1 cellular context compared by ENCODE assay signal in the genomic region with DNA sequence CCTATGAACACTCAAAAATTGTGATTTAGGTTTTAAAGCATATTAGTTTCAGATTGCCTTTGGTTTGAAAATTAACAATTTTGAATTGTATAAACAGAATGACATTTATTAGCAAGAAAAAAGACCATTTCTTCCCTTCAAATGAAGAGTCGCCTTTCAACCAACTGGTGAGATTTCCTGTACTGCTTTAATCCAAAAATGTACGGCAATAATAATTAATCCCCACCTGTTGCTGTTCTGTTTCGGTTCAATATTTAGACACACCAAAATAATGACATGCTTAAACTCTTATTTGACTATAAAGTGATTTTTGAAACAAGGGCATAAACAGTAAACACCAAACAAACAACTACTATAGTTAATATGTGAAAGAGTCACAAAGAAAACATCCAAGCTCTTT.
TF ChIP-seq lines count a peak whose summit lies in the region.

No MANE protein-coding gene starts in this region.

TF ChIP-seq in GM23338, 12 proteins besides CTCF, POLR2A, EP300 and RAD21 (continued from another document):
- TF ChIP-seq, protein P1, sequence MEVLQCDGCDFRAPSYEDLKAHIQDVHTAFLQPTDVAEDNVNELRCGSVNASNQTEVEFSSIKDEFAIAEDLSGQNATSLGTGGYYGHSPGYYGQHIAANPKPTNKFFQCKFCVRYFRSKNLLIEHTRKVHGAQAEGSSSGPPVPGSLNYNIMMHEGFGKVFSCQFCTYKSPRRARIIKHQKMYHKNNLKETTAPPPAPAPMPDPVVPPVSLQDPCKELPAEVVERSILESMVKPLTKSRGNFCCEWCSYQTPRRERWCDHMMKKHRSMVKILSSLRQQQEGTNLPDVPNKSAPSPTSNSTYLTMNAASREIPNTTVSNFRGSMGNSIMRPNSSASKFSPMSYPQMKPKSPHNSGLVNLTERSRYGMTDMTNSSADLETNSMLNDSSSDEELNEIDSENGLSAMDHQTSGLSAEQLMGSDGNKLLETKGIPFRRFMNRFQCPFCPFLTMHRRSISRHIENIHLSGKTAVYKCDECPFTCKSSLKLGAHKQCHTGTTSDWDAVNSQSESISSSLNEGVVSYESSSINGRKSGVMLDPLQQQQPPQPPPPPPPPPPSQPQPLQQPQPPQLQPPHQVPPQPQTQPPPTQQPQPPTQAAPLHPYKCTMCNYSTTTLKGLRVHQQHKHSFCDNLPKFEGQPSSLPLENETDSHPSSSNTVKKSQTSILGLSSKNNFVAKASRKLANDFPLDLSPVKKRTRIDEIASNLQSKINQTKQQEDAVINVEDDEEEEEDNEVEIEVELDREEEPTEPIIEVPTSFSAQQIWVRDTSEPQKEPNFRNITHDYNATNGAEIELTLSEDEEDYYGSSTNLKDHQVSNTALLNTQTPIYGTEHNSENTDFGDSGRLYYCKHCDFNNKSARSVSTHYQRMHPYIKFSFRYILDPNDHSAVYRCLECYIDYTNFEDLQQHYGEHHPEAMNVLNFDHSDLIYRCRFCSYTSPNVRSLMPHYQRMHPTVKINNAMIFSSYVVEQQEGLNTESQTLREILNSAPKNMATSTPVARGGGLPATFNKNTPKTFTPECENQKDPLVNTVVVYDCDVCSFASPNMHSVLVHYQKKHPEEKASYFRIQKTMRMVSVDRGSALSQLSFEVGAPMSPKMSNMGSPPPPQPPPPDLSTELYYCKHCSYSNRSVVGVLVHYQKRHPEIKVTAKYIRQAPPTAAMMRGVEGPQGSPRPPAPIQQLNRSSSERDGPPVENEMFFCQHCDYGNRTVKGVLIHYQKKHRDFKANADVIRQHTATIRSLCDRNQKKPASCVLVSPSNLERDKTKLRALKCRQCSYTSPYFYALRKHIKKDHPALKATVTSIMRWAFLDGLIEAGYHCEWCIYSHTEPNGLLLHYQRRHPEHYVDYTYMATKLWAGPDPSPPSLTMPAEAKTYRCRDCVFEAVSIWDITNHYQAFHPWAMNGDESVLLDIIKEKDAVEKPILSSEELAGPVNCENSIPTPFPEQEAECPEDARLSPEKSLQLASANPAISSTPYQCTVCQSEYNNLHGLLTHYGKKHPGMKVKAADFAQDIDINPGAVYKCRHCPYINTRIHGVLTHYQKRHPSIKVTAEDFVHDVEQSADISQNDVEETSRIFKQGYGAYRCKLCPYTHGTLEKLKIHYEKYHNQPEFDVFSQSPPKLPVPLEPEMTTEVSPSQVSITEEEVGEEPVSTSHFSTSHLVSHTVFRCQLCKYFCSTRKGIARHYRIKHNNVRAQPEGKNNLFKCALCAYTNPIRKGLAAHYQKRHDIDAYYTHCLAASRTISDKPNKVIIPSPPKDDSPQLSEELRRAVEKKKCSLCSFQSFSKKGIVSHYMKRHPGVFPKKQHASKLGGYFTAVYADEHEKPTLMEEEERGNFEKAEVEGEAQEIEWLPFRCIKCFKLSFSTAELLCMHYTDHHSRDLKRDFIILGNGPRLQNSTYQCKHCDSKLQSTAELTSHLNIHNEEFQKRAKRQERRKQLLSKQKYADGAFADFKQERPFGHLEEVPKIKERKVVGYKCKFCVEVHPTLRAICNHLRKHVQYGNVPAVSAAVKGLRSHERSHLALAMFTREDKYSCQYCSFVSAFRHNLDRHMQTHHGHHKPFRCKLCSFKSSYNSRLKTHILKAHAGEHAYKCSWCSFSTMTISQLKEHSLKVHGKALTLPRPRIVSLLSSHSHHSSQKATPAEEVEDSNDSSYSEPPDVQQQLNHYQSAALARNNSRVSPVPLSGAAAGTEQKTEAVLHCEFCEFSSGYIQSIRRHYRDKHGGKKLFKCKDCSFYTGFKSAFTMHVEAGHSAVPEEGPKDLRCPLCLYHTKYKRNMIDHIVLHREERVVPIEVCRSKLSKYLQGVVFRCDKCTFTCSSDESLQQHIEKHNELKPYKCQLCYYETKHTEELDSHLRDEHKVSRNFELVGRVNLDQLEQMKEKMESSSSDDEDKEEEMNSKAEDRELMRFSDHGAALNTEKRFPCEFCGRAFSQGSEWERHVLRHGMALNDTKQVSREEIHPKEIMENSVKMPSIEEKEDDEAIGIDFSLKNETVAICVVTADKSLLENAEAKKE (CRISPR knock-in tag; IDR thresholded peaks at IDR 0.05) = no peak
- no peak for TF ChIP-seq NANOG (IDR thresholded peaks at IDR 0.05; ENCODE audit: borderline replicate concordance)
- TF ChIP-seq STAT1 (IDR thresholded peaks at IDR 0.05; ENCODE audit: unreplicated experiment) = no peak
- no peak for TF ChIP-seq ZNF114 (CRISPR knock-in tag; IDR thresholded peaks at IDR 0.05)
- TF ChIP-seq EZH2 (IDR thresholded peaks at IDR 0.05; ENCODE audit: low read depth, unreplicated experiment) = no peak
- TF ChIP-seq, protein P2, sequence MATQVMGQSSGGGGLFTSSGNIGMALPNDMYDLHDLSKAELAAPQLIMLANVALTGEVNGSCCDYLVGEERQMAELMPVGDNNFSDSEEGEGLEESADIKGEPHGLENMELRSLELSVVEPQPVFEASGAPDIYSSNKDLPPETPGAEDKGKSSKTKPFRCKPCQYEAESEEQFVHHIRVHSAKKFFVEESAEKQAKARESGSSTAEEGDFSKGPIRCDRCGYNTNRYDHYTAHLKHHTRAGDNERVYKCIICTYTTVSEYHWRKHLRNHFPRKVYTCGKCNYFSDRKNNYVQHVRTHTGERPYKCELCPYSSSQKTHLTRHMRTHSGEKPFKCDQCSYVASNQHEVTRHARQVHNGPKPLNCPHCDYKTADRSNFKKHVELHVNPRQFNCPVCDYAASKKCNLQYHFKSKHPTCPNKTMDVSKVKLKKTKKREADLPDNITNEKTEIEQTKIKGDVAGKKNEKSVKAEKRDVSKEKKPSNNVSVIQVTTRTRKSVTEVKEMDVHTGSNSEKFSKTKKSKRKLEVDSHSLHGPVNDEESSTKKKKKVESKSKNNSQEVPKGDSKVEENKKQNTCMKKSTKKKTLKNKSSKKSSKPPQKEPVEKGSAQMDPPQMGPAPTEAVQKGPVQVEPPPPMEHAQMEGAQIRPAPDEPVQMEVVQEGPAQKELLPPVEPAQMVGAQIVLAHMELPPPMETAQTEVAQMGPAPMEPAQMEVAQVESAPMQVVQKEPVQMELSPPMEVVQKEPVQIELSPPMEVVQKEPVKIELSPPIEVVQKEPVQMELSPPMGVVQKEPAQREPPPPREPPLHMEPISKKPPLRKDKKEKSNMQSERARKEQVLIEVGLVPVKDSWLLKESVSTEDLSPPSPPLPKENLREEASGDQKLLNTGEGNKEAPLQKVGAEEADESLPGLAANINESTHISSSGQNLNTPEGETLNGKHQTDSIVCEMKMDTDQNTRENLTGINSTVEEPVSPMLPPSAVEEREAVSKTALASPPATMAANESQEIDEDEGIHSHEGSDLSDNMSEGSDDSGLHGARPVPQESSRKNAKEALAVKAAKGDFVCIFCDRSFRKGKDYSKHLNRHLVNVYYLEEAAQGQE (IDR thresholded peaks at IDR 0.05; ENCODE audit: unreplicated experiment) = no peak
